ENCODE assay signal across 35 cellular contexts in genomic region chr16:3484328-3485096, GRCh38. TPM values are rescaled to one million over a fixed set of nuclear protein-coding genes. Genes with fewer than 3 reads are reported as not detected.
A peak's percentile ranks its signal among the peaks of the same experiment; 100 is the strongest.
DNase-seq lines count a peak whose midpoint lies in the region; ATAC-seq, FAIRE-seq and TF ChIP-seq lines count a peak whose summit lies in the region.
"Had no signal": no experiment of that assay in that cellular context is flagged by ENCODE, and none has a peak within 500 bp of the region (broad histone marks: within the 10 kb centered on the region; RNA-seq: fewer than 3 reads in every experiment).

No MANE protein-coding gene starts in this region.

- peak; percentile 81 for DNase-seq in D721Med (ENCODE audit: insufficient read length, low spot score)
- no peak for DNase-seq in RWPE1 (ENCODE audit: low spot score)
- peak; percentile 58 for DNase-seq in kidney
- peak; percentile 58 for DNase-seq in posterior vena cava (ENCODE audit: low spot score)
- no peak for DNase-seq in CD8-positive, alpha-beta T cell
- DNase-seq in NCI-H1048 (lab: John Stamatoyannopoulos, UW): no peak
- DNase-seq: activated CD4-positive, alpha-beta T cell treated with anti-CD3 and anti-CD28 coated beads for 4 hours; activated CD8-positive, alpha-beta T cell treated with anti-CD3 and anti-CD28 coated beads, Interleukin-2, amount 10 ng/mL, durations not matched to agents 7 days and 5 days; activated naive CD4-positive, alpha-beta T cell treated with anti-CD3 and anti-CD28 coated beads, Interleukin-2, amount 10 ng/mL, durations not matched to agents 7 days and 5 days; COR-L47; cortex of kidney; DMS53; H9; left lung; MM.1S; naive thymus-derived CD8-positive, alpha-beta T cell; NCI-H1417 treated with DMSO at 0.1 percent for 48 hours; NCI-H2029 treated with DMSO at 0.1 percent for 48 hours; NCI-H69; occipital lobe; retina; stimulated activated CD8-positive, alpha-beta memory T cell treated with anti-CD3 and anti-CD28 coated beads, Interleukin-4, amount 100 ng/mL, for 48 hours; stimulated activated naive CD8-positive, alpha-beta T cell treated with anti-CD3 and anti-CD28 coated beads, Interleukin-15, amount 100 ng/mL, for 72 hours; thyroid gland had no signal

- no peaks in the 10 kb centered on the region for H3K27me3 Mint-ChIP-seq in CD8-positive, alpha-beta T cell (ENCODE audit: low read depth)
- H3K27me3 Mint-ChIP-seq: activated naive CD4-positive, alpha-beta T cell treated with anti-CD3 and anti-CD28 coated beads, Interleukin-2, amount 10 ng/mL, durations not matched to agents 7 days and 5 days; naive thymus-derived CD8-positive, alpha-beta T cell; stimulated activated naive CD8-positive, alpha-beta T cell treated with anti-CD3 and anti-CD28 coated beads, Interleukin-15, amount 100 ng/mL, for 72 hours had no signal

- intact Hi-C loops in kidney (cut with DNase I): no loop called here
- intact Hi-C loops in posterior vena cava (cut with DNase I): no loop called here
- intact Hi-C loops in CD8-positive, alpha-beta T cell (cut with DNase I, micrococcal nuclease): no loop called here

- no peaks in the 10 kb centered on the region for H3K9me3 Mint-ChIP-seq in CD8-positive, alpha-beta T cell
- H3K9me3 Mint-ChIP-seq: activated naive CD4-positive, alpha-beta T cell treated with anti-CD3 and anti-CD28 coated beads, Interleukin-2, amount 10 ng/mL, durations not matched to agents 7 days and 5 days; H9; mesothelial cell of epicardium; naive thymus-derived CD8-positive, alpha-beta T cell; stimulated activated naive CD8-positive, alpha-beta T cell treated with anti-CD3 and anti-CD28 coated beads, Interleukin-15, amount 100 ng/mL, for 72 hours; T-helper 2 cell treated with Interferon-gamma antibody and Interleukin-4, amounts not matched to agents 5 μg/mL and 100 μg/mL, for 36 hours had no signal

- H3K27ac ChIP-seq in RWPE1 (0 out of 2 replicates have a peak overlapping the region, but pooled peaks have one; percentile 9), kidney (ENCODE audit: low read depth in 2 of 2, low read length in 2 of 2) (no peak overlapping the region)
- no peak overlapping the region for H3K27ac ChIP-seq in CD8-positive, alpha-beta T cell (ENCODE audit: low read depth, low read length)
- H3K27ac ChIP-seq: BLaER1 treated with 17β-estradiol and CSF1 and Interleukin-3, amounts not matched to agents 10 nM and 100 nM; HL-60; left lung; thyroid gland; VCaP had no signal

- POLR2A ChIA-PET in RWPE1 (lab: Yijun Ruan, JAX; ENCODE audit: low non-redundant PET): no interaction called here
- POLR2A ChIA-PET in CD8-positive, alpha-beta T cell (lab: Charles Lee): no interaction called here

- H3K27ac Mint-ChIP-seq in CD8-positive, alpha-beta T cell: no peak overlapping the region
- H3K27ac Mint-ChIP-seq: activated CD8-positive, alpha-beta T cell treated with anti-CD3 and anti-CD28 coated beads, Interleukin-2, amount 10 ng/mL, durations not matched to agents 7 days and 5 days; H9; mesothelial cell of epicardium; naive thymus-derived CD8-positive, alpha-beta T cell; T-helper 2 cell treated with Interferon-gamma antibody and Interleukin-4, amounts not matched to agents 5 μg/mL and 100 μg/mL, for 36 hours had no signal

- ATAC-seq in GM21825 (IDR thresholded peaks at IDR 0.05; ENCODE audit: unreplicated experiment): no peak
- ATAC-seq in CD8-positive, alpha-beta T cell: no peak
- ATAC-seq: activated CD8-positive, alpha-beta T cell treated with anti-CD3 and anti-CD28 coated beads, Interleukin-2, amount 10 ng/mL, durations not matched to agents 7 days and 5 days; left lung; naive thymus-derived CD8-positive, alpha-beta T cell; stimulated activated naive CD8-positive, alpha-beta T cell treated with anti-CD3 and anti-CD28 coated beads, Interleukin-15, amount 100 ng/mL, for 72 hours had no signal

- FAIRE-seq in D721Med (lab: Jason Lieb, UNC) (no peak), kidney (lab: Jason Lieb, UNC) (no peak)
- FAIRE-seq: bronchial epithelial cell, GM12892, islet of Langerhans had no signal

- H3K9ac ChIP-seq in kidney (ENCODE audit: low read length in 2 of 2): no peak overlapping the region
- H3K9ac ChIP-seq: BLaER1 treated with 17β-estradiol and CSF1 and Interleukin-3, amounts not matched to agents 10 nM and 100 nM had no signal

- no peaks in the 10 kb centered on the region for H3K9me3 ChIP-seq in kidney (ENCODE audit: control insufficient read depth in 1 of 2, low read length in 2 of 2)
- H3K9me3 ChIP-seq in CD8-positive, alpha-beta T cell (ENCODE audit: low read length): no peaks in the 10 kb centered on the region
- H3K9me3 ChIP-seq: BLaER1 treated with 17β-estradiol and CSF1 and Interleukin-3, amounts not matched to agents 10 nM and 100 nM; left lung; thyroid gland had no signal

- H3K36me3 Mint-ChIP-seq in CD8-positive, alpha-beta T cell: peaks cover 68% of the 10 kb centered on the region

- H3K4me3 Mint-ChIP-seq in CD8-positive, alpha-beta T cell: no peak overlapping the region
- H3K4me3 Mint-ChIP-seq: activated CD8-positive, alpha-beta T cell treated with anti-CD3 and anti-CD28 coated beads, Interleukin-2, amount 10 ng/mL, durations not matched to agents 7 days and 5 days; activated naive CD4-positive, alpha-beta T cell treated with anti-CD3 and anti-CD28 coated beads, Interleukin-2, amount 10 ng/mL, durations not matched to agents 7 days and 5 days; H9; mesothelial cell of epicardium; naive thymus-derived CD8-positive, alpha-beta T cell; stimulated activated naive CD8-positive, alpha-beta T cell treated with anti-CD3 and anti-CD28 coated beads, Interleukin-15, amount 100 ng/mL, for 72 hours; T-helper 2 cell treated with Interferon-gamma antibody and Interleukin-4, amounts not matched to agents 5 μg/mL and 100 μg/mL, for 36 hours had no signal

- peaks cover 2% of the 10 kb centered on the region for H3K4me1 Mint-ChIP-seq in CD8-positive, alpha-beta T cell (ENCODE audit: low read depth)
- H3K4me1 Mint-ChIP-seq: activated naive CD4-positive, alpha-beta T cell treated with anti-CD3 and anti-CD28 coated beads, Interleukin-2, amount 10 ng/mL, durations not matched to agents 7 days and 5 days had no signal

- H3K4me1 ChIP-seq in kidney (ENCODE audit: control insufficient read depth in 1 of 2, insufficient read depth in 1 of 2, low read depth in 1 of 2, low read length in 2 of 2): no peaks in the 10 kb centered on the region
- H3K4me1 ChIP-seq in CD8-positive, alpha-beta T cell (ENCODE audit: insufficient read depth, low read length): no peaks in the 10 kb centered on the region
- H3K4me1 ChIP-seq: left lung, thyroid gland had no signal

- CTCF ChIA-PET in RWPE1 (lab: Yijun Ruan, JAX): no interaction called here
- CTCF ChIA-PET in CD8-positive, alpha-beta T cell (lab: Charles Lee): no interaction called here

- H3K27me3 ChIP-seq in CD8-positive, alpha-beta T cell (ENCODE audit: insufficient read depth, low read length): no peaks in the 10 kb centered on the region
- H3K27me3 ChIP-seq: BLaER1 treated with 17β-estradiol and CSF1 and Interleukin-3, amounts not matched to agents 10 nM and 100 nM; left lung; thyroid gland had no signal

- TF ChIP-seq CTCF in D721Med (IDR thresholded peaks at IDR 0.05; ENCODE audit: insufficient read depth, missing control alignments): no peak
- no peak for TF ChIP-seq CTCF in RWPE1 (conservative IDR thresholded peaks at IDR 0.05; ENCODE audit: low read depth)
- no peak for TF ChIP-seq CTCF in kidney (IDR thresholded peaks at IDR 0.05; ENCODE audit: borderline replicate concordance, extremely low read depth, insufficient read depth)
- no peak for TF ChIP-seq CTCF in CD8-positive, alpha-beta T cell (IDR thresholded peaks at IDR 0.05)

- no peak overlapping the region for H3K4me3 ChIP-seq in kidney (ENCODE audit: low read length in 2 of 2)
- no peak overlapping the region for H3K4me3 ChIP-seq in CD8-positive, alpha-beta T cell (ENCODE audit: low read depth, low read length)
- H3K4me3 ChIP-seq: BLaER1 treated with 17β-estradiol and CSF1 and Interleukin-3, amounts not matched to agents 10 nM and 100 nM; left lung; thyroid gland had no signal

- H3K36me3 ChIP-seq in kidney (ENCODE audit: control insufficient read depth in 1 of 2, insufficient read depth in 2 of 2, low read length in 2 of 2): peaks cover 27 to 64% of the 10 kb centered on the region in 2 donors
- peaks cover 51% of the 10 kb centered on the region for H3K36me3 ChIP-seq in CD8-positive, alpha-beta T cell (ENCODE audit: insufficient read depth, low read length)

RNA-seq across cellular contexts. Expression of gene C16orf90, which starts 10.8 kb away (rescaled TPM):
- total RNA-seq in kidney (not detected), posterior vena cava (not detected)
- polyA plus RNA-seq in kidney (ENCODE audit: insufficient read depth, low read depth, low replicate concordance): not detected
- not detected for total RNA-seq in CD8-positive, alpha-beta T cell
- total RNA-seq: activated CD8-positive, alpha-beta T cell treated with anti-CD3 and anti-CD28 coated beads, Interleukin-2, amount 10 ng/mL, durations not matched to agents 7 days and 5 days; bronchial epithelial cell; H9; left lung; mesothelial cell of epicardium; naive thymus-derived CD8-positive, alpha-beta T cell; occipital lobe; Right ventricle myocardium superior; thyroid gland had no signal
- polyA plus RNA-seq: esophagus had no signal

RNA-seq across cellular contexts. Expression of gene CLUAP1, which starts 16.3 kb away (rescaled TPM):
- 44.8 TPM for total RNA-seq in kidney
- 39.3 TPM for polyA plus RNA-seq in kidney (ENCODE audit: insufficient read depth, low read depth, low replicate concordance)
- 10 to 100 TPM; 20.9 to 25.8 TPM for total RNA-seq in posterior vena cava
- total RNA-seq in CD8-positive, alpha-beta T cell: 1 to 10 TPM; 5.6 to 6.0 TPM

RNA-seq across cellular contexts. Expression of gene NAA60, which starts 41.0 kb away (rescaled TPM):
- total RNA-seq in kidney (51.6 TPM), posterior vena cava (10 to 100 TPM; 28.3 to 33.6 TPM)
- polyA plus RNA-seq in kidney (ENCODE audit: insufficient read depth, low read depth, low replicate concordance): 66.6 TPM
- total RNA-seq in CD8-positive, alpha-beta T cell: 10 to 100 TPM; 45.4 to 48.0 TPM

RNA-seq across cellular contexts. Expression of gene ZNF597, which starts 41.2 kb away (rescaled TPM):
- total RNA-seq in kidney (3.4 TPM), posterior vena cava (1 to 10 TPM; 2.5 TPM)
- 0.99 TPM for polyA plus RNA-seq in kidney (ENCODE audit: insufficient read depth, low read depth, low replicate concordance)
- 1 to 10 TPM; 4.5 to 4.6 TPM for total RNA-seq in CD8-positive, alpha-beta T cell

Comparison
In these comparisons a context has a peak if more than half of its experiments do, and no peak if none do; other contexts are left out.
1. DNase-seq: peak in D721Med (single experiment), kidney (single experiment) and posterior vena cava (single experiment); none in RWPE1 (single experiment), CD8-positive, alpha-beta T cell (0 of 7) and NCI-H1048 (single experiment).